In the genomic region with DNA sequence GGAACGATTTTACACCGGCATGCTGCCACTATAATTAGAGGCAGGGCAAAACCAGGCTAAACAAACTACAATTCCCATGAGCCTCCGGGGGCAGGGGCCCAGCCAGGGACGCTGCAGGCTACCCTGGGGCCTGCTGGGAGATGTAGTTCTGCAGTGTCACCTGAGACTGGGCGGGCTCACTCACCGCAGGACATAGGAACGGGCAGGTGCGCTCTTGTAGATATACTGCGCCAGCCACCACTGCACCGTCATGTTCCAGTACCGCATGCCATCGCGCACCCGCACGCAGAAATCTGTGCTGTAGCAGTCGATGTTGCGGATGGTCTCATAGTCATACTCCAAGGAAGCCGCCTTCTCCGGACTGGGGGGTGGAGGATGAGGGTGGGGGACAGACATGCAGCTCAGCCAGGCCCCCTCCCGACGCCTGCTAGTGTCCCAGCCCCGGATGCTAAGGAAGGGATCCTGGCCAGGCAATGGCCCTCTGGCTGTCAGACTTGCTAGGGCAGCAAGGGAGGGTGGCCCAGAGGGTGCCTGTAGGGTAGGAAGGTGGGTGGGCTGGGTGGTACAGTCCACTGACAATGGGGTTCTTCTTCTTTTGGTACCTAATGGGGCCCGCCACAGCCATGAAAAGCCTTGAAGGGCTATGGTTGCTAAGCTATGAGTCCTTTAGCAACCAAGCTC, we compare ENCODE assay signal across 1 cellular context.
TF ChIP-seq lines count a peak whose summit lies in the region.

No MANE protein-coding gene starts in this region.

TF ChIP-seq in K562, 482 proteins besides CTCF, POLR2A, EP300 and RAD21 (continues in another document):
- 0 out of 2 replicates have a peak, but pooled peaks have one; percentile 34 for TF ChIP-seq ZNF766 (CRISPR knock-in tag; conservative IDR thresholded peaks at IDR 0.05)
- TF ChIP-seq NR1H2 (CRISPR knock-in tag; IDR thresholded peaks at IDR 0.05): no peak
- TF ChIP-seq, protein P1, sequence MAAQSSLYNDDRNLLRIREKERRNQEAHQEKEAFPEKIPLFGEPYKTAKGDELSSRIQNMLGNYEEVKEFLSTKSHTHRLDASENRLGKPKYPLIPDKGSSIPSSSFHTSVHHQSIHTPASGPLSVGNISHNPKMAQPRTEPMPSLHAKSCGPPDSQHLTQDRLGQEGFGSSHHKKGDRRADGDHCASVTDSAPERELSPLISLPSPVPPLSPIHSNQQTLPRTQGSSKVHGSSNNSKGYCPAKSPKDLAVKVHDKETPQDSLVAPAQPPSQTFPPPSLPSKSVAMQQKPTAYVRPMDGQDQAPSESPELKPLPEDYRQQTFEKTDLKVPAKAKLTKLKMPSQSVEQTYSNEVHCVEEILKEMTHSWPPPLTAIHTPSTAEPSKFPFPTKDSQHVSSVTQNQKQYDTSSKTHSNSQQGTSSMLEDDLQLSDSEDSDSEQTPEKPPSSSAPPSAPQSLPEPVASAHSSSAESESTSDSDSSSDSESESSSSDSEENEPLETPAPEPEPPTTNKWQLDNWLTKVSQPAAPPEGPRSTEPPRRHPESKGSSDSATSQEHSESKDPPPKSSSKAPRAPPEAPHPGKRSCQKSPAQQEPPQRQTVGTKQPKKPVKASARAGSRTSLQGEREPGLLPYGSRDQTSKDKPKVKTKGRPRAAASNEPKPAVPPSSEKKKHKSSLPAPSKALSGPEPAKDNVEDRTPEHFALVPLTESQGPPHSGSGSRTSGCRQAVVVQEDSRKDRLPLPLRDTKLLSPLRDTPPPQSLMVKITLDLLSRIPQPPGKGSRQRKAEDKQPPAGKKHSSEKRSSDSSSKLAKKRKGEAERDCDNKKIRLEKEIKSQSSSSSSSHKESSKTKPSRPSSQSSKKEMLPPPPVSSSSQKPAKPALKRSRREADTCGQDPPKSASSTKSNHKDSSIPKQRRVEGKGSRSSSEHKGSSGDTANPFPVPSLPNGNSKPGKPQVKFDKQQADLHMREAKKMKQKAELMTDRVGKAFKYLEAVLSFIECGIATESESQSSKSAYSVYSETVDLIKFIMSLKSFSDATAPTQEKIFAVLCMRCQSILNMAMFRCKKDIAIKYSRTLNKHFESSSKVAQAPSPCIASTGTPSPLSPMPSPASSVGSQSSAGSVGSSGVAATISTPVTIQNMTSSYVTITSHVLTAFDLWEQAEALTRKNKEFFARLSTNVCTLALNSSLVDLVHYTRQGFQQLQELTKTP (IDR thresholded peaks at IDR 0.05; ENCODE audit: low read depth in 1 of 2, partially characterized antibody in 2 of 2): peak in 1 of 2 experiments; percentile 98
- TF ChIP-seq SMAD2 (IDR thresholded peaks at IDR 0.05; ENCODE audit: low read depth, low read length): no peak
- no peak for TF ChIP-seq POLR3A (IDR thresholded peaks at IDR 0.05; ENCODE audit: borderline replicate concordance, extremely low read depth, insufficient read depth, insufficient read length)
- TF ChIP-seq ZNF143 (CRISPR knock-in tag; IDR thresholded peaks at IDR 0.05): peak; percentile 95
- no peak for TF ChIP-seq PRMT5 (CRISPR knock-in tag; IDR thresholded peaks at IDR 0.05)
- TF ChIP-seq, protein P2, sequence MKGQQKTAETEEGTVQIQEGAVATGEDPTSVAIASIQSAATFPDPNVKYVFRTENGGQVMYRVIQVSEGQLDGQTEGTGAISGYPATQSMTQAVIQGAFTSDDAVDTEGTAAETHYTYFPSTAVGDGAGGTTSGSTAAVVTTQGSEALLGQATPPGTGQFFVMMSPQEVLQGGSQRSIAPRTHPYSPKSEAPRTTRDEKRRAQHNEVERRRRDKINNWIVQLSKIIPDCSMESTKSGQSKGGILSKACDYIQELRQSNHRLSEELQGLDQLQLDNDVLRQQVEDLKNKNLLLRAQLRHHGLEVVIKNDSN (CRISPR knock-in tag; IDR thresholded peaks at IDR 0.05): no peak
- TF ChIP-seq, protein P3, sequence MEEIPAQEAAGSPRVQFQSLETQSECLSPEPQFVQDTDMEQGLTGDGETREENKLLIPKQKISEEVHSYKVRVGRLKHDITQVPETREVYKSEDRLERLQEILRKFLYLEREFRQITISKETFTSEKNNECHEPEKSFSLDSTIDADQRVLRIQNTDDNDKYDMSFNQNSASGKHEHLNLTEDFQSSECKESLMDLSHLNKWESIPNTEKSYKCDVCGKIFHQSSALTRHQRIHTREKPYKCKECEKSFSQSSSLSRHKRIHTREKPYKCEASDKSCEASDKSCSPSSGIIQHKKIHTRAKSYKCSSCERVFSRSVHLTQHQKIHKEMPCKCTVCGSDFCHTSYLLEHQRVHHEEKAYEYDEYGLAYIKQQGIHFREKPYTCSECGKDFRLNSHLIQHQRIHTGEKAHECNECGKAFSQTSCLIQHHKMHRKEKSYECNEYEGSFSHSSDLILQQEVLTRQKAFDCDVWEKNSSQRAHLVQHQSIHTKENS (CRISPR knock-in tag; IDR thresholded peaks at IDR 0.05): no peak
- no peak for TF ChIP-seq ATF1 (CRISPR knock-in tag; IDR thresholded peaks at IDR 0.05)
- TF ChIP-seq ATF1 (tag; IDR thresholded peaks at IDR 0.05): no peak
- no peak for TF ChIP-seq NCOA6 (IDR thresholded peaks at IDR 0.05)
- peak; percentile 76 for TF ChIP-seq MBD2 (IDR thresholded peaks at IDR 0.05; ENCODE audit: borderline replicate concordance, low read depth)
- TF ChIP-seq, protein P4, sequence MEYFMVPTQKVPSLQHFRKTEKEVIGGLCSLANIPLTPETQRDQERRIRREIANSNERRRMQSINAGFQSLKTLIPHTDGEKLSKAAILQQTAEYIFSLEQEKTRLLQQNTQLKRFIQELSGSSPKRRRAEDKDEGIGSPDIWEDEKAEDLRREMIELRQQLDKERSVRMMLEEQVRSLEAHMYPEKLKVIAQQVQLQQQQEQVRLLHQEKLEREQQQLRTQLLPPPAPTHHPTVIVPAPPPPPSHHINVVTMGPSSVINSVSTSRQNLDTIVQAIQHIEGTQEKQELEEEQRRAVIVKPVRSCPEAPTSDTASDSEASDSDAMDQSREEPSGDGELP (CRISPR knock-in tag; IDR thresholded peaks at IDR 0.05; ENCODE audit: borderline replicate concordance): peak; percentile 13; the same call in 1 of the 2 replicates
- no peak for TF ChIP-seq TSC22D4 (tag; IDR thresholded peaks at IDR 0.05)
- no peak for TF ChIP-seq JUN (IDR thresholded peaks at IDR 0.05; ENCODE audit: borderline replicate concordance, low read depth, low read length)
- TF ChIP-seq JUN (CRISPR knock-in tag; IDR thresholded peaks at IDR 0.05; ENCODE audit: borderline replicate concordance): no peak
- TF ChIP-seq POLR2AphosphoS2 (IDR thresholded peaks at IDR 0.05; ENCODE audit: low read length): peak; percentile 77; the same call in 1 of the 2 replicates
- TF ChIP-seq, protein P5, sequence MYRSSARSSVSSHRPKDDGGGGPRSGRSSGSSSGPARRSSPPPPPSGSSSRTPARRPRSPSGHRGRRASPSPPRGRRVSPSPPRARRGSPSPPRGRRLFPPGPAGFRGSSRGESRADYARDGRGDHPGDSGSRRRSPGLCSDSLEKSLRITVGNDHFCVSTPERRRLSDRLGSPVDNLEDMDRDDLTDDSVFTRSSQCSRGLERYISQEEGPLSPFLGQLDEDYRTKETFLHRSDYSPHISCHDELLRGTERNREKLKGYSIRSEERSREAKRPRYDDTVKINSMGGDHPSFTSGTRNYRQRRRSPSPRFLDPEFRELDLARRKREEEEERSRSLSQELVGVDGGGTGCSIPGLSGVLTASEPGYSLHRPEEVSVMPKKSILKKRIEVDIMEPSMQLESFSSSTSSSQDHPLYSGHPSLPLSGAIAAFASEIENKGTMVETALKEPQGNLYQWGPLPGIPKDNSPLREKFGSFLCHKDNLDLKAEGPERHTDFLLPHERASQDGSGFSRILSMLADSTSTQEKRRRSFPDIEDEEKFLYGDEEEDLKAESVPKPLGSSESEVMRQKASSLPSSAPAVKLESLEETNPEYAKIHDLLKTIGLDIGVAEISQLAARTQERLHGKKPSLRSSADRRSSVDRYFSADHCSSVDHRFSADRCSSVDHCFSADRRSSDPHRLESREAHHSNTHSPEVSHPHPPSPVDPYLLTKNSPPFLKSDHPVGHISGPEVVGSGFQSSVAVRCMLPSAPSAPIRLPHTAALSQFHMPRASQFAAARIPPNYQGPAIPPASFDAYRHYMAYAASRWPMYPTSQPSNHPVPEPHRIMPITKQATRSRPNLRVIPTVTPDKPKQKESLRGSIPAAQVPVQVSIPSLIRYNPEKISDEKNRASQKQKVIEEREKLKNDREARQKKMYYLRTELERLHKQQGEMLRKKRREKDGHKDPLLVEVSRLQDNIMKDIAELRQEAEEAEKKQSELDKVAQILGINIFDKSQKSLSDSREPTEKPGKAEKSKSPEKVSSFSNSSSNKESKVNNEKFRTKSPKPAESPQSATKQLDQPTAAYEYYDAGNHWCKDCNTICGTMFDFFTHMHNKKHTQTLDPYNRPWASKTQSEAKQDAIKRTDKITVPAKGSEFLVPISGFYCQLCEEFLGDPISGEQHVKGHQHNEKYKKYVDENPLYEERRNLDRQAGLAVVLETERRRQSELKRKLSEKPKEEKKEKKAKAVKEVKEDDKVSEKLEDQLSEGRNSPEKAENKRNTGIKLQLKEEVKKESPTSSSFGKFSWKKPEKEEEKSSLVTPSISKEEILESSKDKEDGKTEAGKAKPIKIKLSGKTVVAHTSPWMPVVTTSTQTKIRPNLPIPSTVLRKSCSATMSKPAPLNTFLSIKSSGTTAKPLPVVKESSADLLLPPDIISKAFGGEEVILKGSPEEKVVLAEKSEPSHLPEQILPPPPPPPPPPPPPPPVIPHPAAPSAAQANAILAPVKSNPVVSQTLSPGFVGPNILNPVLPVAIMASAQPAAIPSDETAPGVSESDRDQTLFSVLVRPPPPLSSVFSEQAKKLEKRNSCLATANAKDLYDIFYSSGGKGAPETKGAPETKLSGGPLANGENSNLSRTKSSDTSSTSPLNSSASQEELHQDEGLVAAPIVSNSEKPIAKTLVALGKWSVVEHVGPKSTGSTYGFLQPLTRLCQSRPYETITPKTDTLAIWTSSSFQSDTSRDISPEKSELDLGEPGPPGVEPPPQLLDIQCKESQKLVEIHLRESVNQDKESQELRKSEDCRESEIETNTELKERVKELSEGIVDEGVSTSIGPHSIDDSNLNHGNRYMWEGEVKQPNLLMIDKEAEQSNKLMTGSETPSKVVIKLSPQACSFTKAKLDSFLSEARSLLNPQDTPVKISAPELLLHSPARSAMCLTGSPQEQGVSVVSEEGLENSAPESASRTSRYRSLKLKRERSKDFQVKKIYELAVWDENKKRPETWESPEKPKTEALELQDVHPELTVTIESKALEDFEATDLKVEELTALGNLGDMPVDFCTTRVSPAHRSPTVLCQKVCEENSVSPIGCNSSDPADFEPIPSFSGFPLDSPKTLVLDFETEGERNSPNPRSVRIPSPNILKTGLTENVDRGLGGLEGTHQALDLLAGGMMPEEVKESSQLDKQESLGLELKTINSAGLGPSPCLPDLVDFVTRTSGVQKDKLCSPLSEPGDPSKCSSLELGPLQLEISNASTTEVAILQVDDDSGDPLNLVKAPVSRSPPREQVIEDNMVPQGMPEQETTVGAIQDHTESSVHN (IDR thresholded peaks at IDR 0.05; ENCODE audit: borderline replicate concordance in 1 of 2, low read depth in 1 of 2): no peak
- 0 out of 2 replicates have a peak, but pooled peaks have one; percentile 14 for TF ChIP-seq MYNN (IDR thresholded peaks at IDR 0.05)
- no peak for TF ChIP-seq MYNN (CRISPR knock-in tag; IDR thresholded peaks at IDR 0.05)
- peak; percentile 93 to 97 for TF ChIP-seq SIX5 (IDR thresholded peaks at IDR 0.05; ENCODE audit: borderline replicate concordance in 1 of 2, insufficient read depth in 1 of 2, low read depth in 1 of 2, low read length in 2 of 2)
- TF ChIP-seq ZNF76 (CRISPR knock-in tag; IDR thresholded peaks at IDR 0.05; ENCODE audit: borderline replicate concordance): no peak
- TF ChIP-seq KDM1A (IDR thresholded peaks at IDR 0.05): no peak
- no peak for TF ChIP-seq DIDO1 (tag; IDR thresholded peaks at IDR 0.05; ENCODE audit: low read depth)
- no peak for TF ChIP-seq NFE2L1 (tag; IDR thresholded peaks at IDR 0.05; ENCODE audit: borderline replicate concordance, low read depth)
- TF ChIP-seq DACH1 (IDR thresholded peaks at IDR 0.05; ENCODE audit: partially characterized antibody): no peak
- no peak for TF ChIP-seq HDAC3 (IDR thresholded peaks at IDR 0.05; ENCODE audit: borderline replicate concordance, partially characterized antibody)
- TF ChIP-seq SAFB2 (IDR thresholded peaks at IDR 0.05; ENCODE audit: borderline replicate concordance, low read depth, low read length, severe bottlenecking): no peak
- no peak for TF ChIP-seq FOXJ3 (CRISPR knock-in tag; IDR thresholded peaks at IDR 0.05)
